ENCODE assay signal across 16 cellular contexts in genomic region chr5:178332096-178332780, GRCh38.
DNase-seq lines count a peak whose midpoint lies in the region; ATAC-seq and TF ChIP-seq lines count a peak whose summit lies in the region.
"Had no signal": no experiment of that assay in that cellular context is flagged by ENCODE, and none has a peak within 500 bp of the region (broad histone marks: within the 10 kb centered on the region; RNA-seq: fewer than 3 reads in every experiment).

No MANE protein-coding gene starts in this region.

- intact Hi-C loops in MCF 10A (cut with micrococcal nuclease) (no loop called here), mammary epithelial cell (cut with micrococcal nuclease) (no loop called here), heart right ventricle (cut with DNase I) (loop anchor here in 3 of 10 donors (5.0 kb wide), 4 partner anchors 50 to 215 kb away; no protein-coding TSS in a partner anchor), aorta (cut with DNase I) (no loop called here)

- no peaks in the 10 kb centered on the region for H3K9me3 Mint-ChIP-seq in MCF 10A (ENCODE audit: unreplicated experiment)
- no peaks in the 10 kb centered on the region for H3K9me3 Mint-ChIP-seq in neural crest cell
- H3K9me3 Mint-ChIP-seq in T-helper 2 cell treated with Interferon-gamma antibody and Interleukin-4, amounts not matched to agents 5 μg/mL and 100 μg/mL, for 36 hours: no peaks in the 10 kb centered on the region
- H3K9me3 Mint-ChIP-seq: activated T-cell treated with anti-CD3 and anti-CD28 coated beads, Interleukin-2, amount 50 U/mL, for 4 hours; CD4-positive, alpha-beta memory T cell had no signal

- in situ Hi-C loops in mammary epithelial cell (cut with MboI; ENCODE audit: low sequenced_read_pairs in 2 of 2): no loop called here

- BruUV-seq in MCF 10A (replicated peaks; lab: Mats Ljungman, UMichigan) (no TSS peak), mammary epithelial cell (replicated peaks; lab: Mats Ljungman, UMichigan) (no TSS peak)

- WGBS in mammary epithelial cell (ENCODE audit: low coverage, missing lambda C conversion rate): 42% methylated on average over 12 of the region's 12 CpGs
- WGBS in heart right ventricle, 2 donors: 52 to 56% methylated on average over 12 of the region's 12 CpGs
- 54 to 58% methylated on average over 12 of the region's 12 CpGs for WGBS in aorta, 2 donors

- H3K36me3 Mint-ChIP-seq in MCF 10A (ENCODE audit: insufficient read depth, unreplicated experiment) (no peaks in the 10 kb centered on the region), neural crest cell (ENCODE audit: low read depth) (no peaks in the 10 kb centered on the region)
- no peaks in the 10 kb centered on the region for H3K36me3 Mint-ChIP-seq in T-helper 2 cell treated with Interferon-gamma antibody and Interleukin-4, amounts not matched to agents 5 μg/mL and 100 μg/mL, for 36 hours (ENCODE audit: low read depth)
- H3K36me3 Mint-ChIP-seq: CD4-positive, alpha-beta memory T cell had no signal

- dilution Hi-C loops in mammary epithelial cell (cut with HindIII; ENCODE audit: low sequenced_read_pairs): no loop called here

- POLR2A ChIA-PET in MCF 10A (lab: Yijun Ruan, JAX): interaction anchor here (0.7 to 0.9 kb wide), 2 partner anchors 8 to 11 kb away, joined by 3 to 4 read pairs; no protein-coding TSS in a partner anchor

- H3K27me3 Mint-ChIP-seq in MCF 10A (ENCODE audit: insufficient read depth, unreplicated experiment) (no peaks in the 10 kb centered on the region), neural crest cell (ENCODE audit: low read depth) (no peaks in the 10 kb centered on the region)
- no peaks in the 10 kb centered on the region for H3K27me3 Mint-ChIP-seq in T-helper 2 cell treated with Interferon-gamma antibody and Interleukin-4, amounts not matched to agents 5 μg/mL and 100 μg/mL, for 36 hours (ENCODE audit: low read depth)

- H3K4me1 ChIP-seq in mammary epithelial cell (ENCODE audit: insufficient read depth, low read length) (no peaks in the 10 kb centered on the region), heart right ventricle (peaks cover 8 to 43% (median 22%) of the 10 kb centered on the region in 9 donors), aorta (ENCODE audit: control insufficient read depth in 1 of 2, insufficient read depth in 2 of 2, low read length in 2 of 2) (no peaks in the 10 kb centered on the region)
- H3K4me1 ChIP-seq: HAP-1 had no signal

- no peak overlapping the region for H3K27ac ChIP-seq in mammary epithelial cell (ENCODE audit: insufficient read depth, low read depth, low read length)
- peak overlapping the region; percentile 73 to 90 (median 84) for H3K27ac ChIP-seq in heart right ventricle
- no peak overlapping the region for H3K27ac ChIP-seq in aorta (ENCODE audit: low read depth in 1 of 2, low read length in 2 of 2)

- H3K36me3 ChIP-seq in mammary epithelial cell (ENCODE audit: insufficient read depth, low read length) (no peaks in the 10 kb centered on the region), heart right ventricle (no peaks in the 10 kb centered on the region), aorta (ENCODE audit: control insufficient read depth in 1 of 2, insufficient read depth in 2 of 2, low read length in 1 of 2) (no peaks in the 10 kb centered on the region)
- H3K36me3 ChIP-seq: HAP-1 had no signal

- H3K4me3 Mint-ChIP-seq in MCF 10A (ENCODE audit: unreplicated experiment) (peak overlapping the region; percentile 39), neural crest cell (no peak overlapping the region)
- no peak overlapping the region for H3K4me3 Mint-ChIP-seq in T-helper 2 cell treated with Interferon-gamma antibody and Interleukin-4, amounts not matched to agents 5 μg/mL and 100 μg/mL, for 36 hours
- H3K4me3 Mint-ChIP-seq: activated T-cell treated with anti-CD3 and anti-CD28 coated beads, Interleukin-2, amount 50 U/mL, for 4 hours; CD4-positive, alpha-beta memory T cell had no signal

- no peaks in the 10 kb centered on the region for H4K20me1 ChIP-seq in mammary epithelial cell (ENCODE audit: insufficient read depth, low read length)

- ATAC-seq in heart right ventricle (peak in 6 of 8 donors; percentile 0 to 17 (median 6)), aorta (ENCODE audit: low FRiP score) (no peak)
- ATAC-seq: activated T-cell treated with anti-CD3 and anti-CD28 coated beads, Interleukin-2, amount 50 U/mL, for 4 hours had no signal

- CTCF ChIA-PET in MCF 10A (lab: Yijun Ruan, JAX): interaction anchor here (0.6 to 1.2 kb wide), 7 partner anchors 48 to 316 kb away, joined by 3 to 5 read pairs (median 4); no protein-coding TSS in a partner anchor
- CTCF ChIA-PET in mammary epithelial cell (lab: Charles Lee; ENCODE audit: low non-redundant PET): no interaction called here

- H3K4me1 Mint-ChIP-seq in MCF 10A (ENCODE audit: insufficient read depth, unreplicated experiment): peaks cover 33% of the 10 kb centered on the region
- peaks cover 46% of the 10 kb centered on the region for H3K4me1 Mint-ChIP-seq in neural crest cell
- peaks cover 2% of the 10 kb centered on the region for H3K4me1 Mint-ChIP-seq in T-helper 2 cell treated with Interferon-gamma antibody and Interleukin-4, amounts not matched to agents 5 μg/mL and 100 μg/mL, for 36 hours (ENCODE audit: low read depth)

- H3K4me2 ChIP-seq in mammary epithelial cell (ENCODE audit: insufficient read depth, low read depth, low read length): no peak overlapping the region

- H3K27me3 ChIP-seq in mammary epithelial cell (ENCODE audit: insufficient read depth, low read length) (peaks cover 2% of the 10 kb centered on the region), heart right ventricle (no peaks in the 10 kb centered on the region), aorta (ENCODE audit: control insufficient read depth in 1 of 2, insufficient read depth in 2 of 2, low read length in 1 of 2) (no peaks in the 10 kb centered on the region)

- no peak overlapping the region for H3K9ac ChIP-seq in mammary epithelial cell (ENCODE audit: insufficient read depth, low read length)

- DNase-seq in MCF 10A (ENCODE audit: unreplicated experiment) (no peak), mammary epithelial cell (no peak), heart right ventricle (no peak), neural crest cell (ENCODE audit: low read depth, low spot score) (no peak), aorta (peak; percentile 18 to 52), NCI-H1105 treated with DMSO at 0.1 percent for 48 hours (lab: John Stamatoyannopoulos, UW) (no peak), NCI-H2029 (lab: John Stamatoyannopoulos, UW) (no peak)
- DNase-seq in T-helper 2 cell treated with Interferon-gamma antibody and Interleukin-4, amounts not matched to agents 5 μg/mL and 100 μg/mL, for 36 hours (ENCODE audit: low spot score): no peak
- DNase-seq: 8988T; activated CD4-positive, alpha-beta T cell treated with anti-CD3 and anti-CD28 coated beads, Interleukin-2, amount 50 U/mL, for 1 hour; activated T-cell treated with anti-CD3 and anti-CD28 coated beads, Interleukin-2, amount 50 U/mL, for 4 hours; CD4-positive, alpha-beta memory T cell; erythroblast; NCI-H1092; stimulated activated naive CD4-positive, alpha-beta T cell treated with Interleukin-2 at 50 U/mL for 16 hours had no signal

- TF ChIP-seq CTCF in MCF 10A (IDR thresholded peaks at IDR 0.05; ENCODE audit: unreplicated experiment) (no peak), mammary epithelial cell (conservative IDR thresholded peaks at IDR 0.05 in 1 of 2, IDR thresholded peaks at IDR 0.05 in 1 of 2; ENCODE audit: extremely low read depth in 1 of 2, insufficient read depth in 1 of 2, low read depth in 1 of 2, low read length in 2 of 2) (no peak), heart right ventricle (IDR thresholded peaks at IDR 0.05) (no peak), neural crest cell (conservative IDR thresholded peaks at IDR 0.05) (no peak)

- H3K79me2 ChIP-seq in mammary epithelial cell (ENCODE audit: insufficient read depth, low read length): no peaks in the 10 kb centered on the region

- no peak overlapping the region for H2AFZ ChIP-seq in mammary epithelial cell (ENCODE audit: low read depth, low read length)

- H3K27ac Mint-ChIP-seq in MCF 10A (ENCODE audit: low read depth, unreplicated experiment) (peak overlapping the region; percentile 75), neural crest cell (ENCODE audit: unreplicated experiment) (peak overlapping the region; percentile 36)
- H3K27ac Mint-ChIP-seq in T-helper 2 cell treated with Interferon-gamma antibody and Interleukin-4, amounts not matched to agents 5 μg/mL and 100 μg/mL, for 36 hours: no peak overlapping the region
- H3K27ac Mint-ChIP-seq: CD4-positive, alpha-beta memory T cell had no signal

- peaks cover 24% of the 10 kb centered on the region for H3K9me3 ChIP-seq in mammary epithelial cell (replicated peaks; ENCODE audit: insufficient read depth, low read length)
- H3K9me3 ChIP-seq in heart right ventricle: no peaks in the 10 kb centered on the region
- H3K9me3 ChIP-seq in aorta (ENCODE audit: control insufficient read depth, low read length): no peaks in the 10 kb centered on the region
- H3K9me3 ChIP-seq: HAP-1 had no signal

- H3K4me3 ChIP-seq in mammary epithelial cell (replicated peaks in 1 of 3; ENCODE audit: insufficient read depth in 1 of 3, low read depth in 2 of 3, low read length in 3 of 3) (no peak overlapping the region), heart right ventricle (no peak overlapping the region), aorta (ENCODE audit: low read length in 2 of 2) (no peak overlapping the region)
- H3K4me3 ChIP-seq: HAP-1 had no signal

Comparison
In these comparisons a context has a peak if more than half of its experiments do, and no peak if none do; other contexts are left out.
1. DNase-seq: peak in aorta (2 of 2); none in MCF 10A (single experiment), mammary epithelial cell (single experiment), heart right ventricle (0 of 2), neural crest cell (single experiment), T-helper 2 cell treated with Interferon-gamma antibody and Interleukin-4, amounts not matched to agents 5 μg/mL and 100 μg/mL, for 36 hours (single experiment), NCI-H1105 treated with DMSO at 0.1 percent for 48 hours (single experiment) and NCI-H2029 (single experiment).
2. H3K27ac ChIP-seq: peak in heart right ventricle (10 of 10); none in mammary epithelial cell (single experiment) and aorta (0 of 2).